Comparison of ENCODE assay signal across 8 cellular contexts in genomic region chr11:831951-832528, GRCh38. TPM values are rescaled to one million over a fixed set of nuclear protein-coding genes. Genes with fewer than 3 reads are reported as not detected.
DNase-seq lines count a peak whose midpoint lies in the region; ATAC-seq, FAIRE-seq and TF ChIP-seq lines count a peak whose summit lies in the region.

No MANE protein-coding gene starts in this region.

- peak overlapping the region; percentile 83 to 90 for H3K4ac ChIP-seq in mesenchymal stem cell (ENCODE audit: low read depth in 1 of 2, low read length in 2 of 2)

- WGBS in heart left ventricle, 4 donors: 70 to 88% (median 75%) methylated on average over 19 to 23 of the region's 23 CpGs
- WGBS in K562 (ENCODE audit: insufficient coverage, low coverage, missing lambda C conversion rate): 40% methylated on average over 15 of the region's 23 CpGs
- WGBS in mesenchymal stem cell: 59% methylated on average over 17 of the region's 23 CpGs
- WGBS in urinary bladder: 72% methylated on average over 23 of the region's 23 CpGs

- H3K27me3 ChIP-seq in heart left ventricle (peaks cover 0 to 35% (median 0%) of the 10 kb centered on the region in 9 donors), K562 (ENCODE audit: control insufficient read depth in 2 of 2, insufficient read depth in 2 of 2, low read length in 2 of 2) (no peaks in the 10 kb centered on the region), mesenchymal stem cell (ENCODE audit: control insufficient read depth in 1 of 2, insufficient read depth in 1 of 2, low read length in 2 of 2) (peaks cover 0 to 12% of the 10 kb centered on the region in 2 experiments)

- peak overlapping the region; percentile 95 for H2AFZ ChIP-seq in K562 (ENCODE audit: low read depth, low read length)
- H2AFZ ChIP-seq in mesenchymal stem cell (ENCODE audit: low read depth, low read length): no peak overlapping the region

- H3K4me1 ChIP-seq in heart left ventricle: peaks cover 10 to 94% (median 81%) of the 10 kb centered on the region in 12 donors
- peaks cover 20 to 91% of the 10 kb centered on the region in 2 experiments for H3K4me1 ChIP-seq in K562 (replicated peaks in 1 of 2; ENCODE audit: control insufficient read depth in 2 of 2, insufficient read depth in 2 of 2, low read length in 2 of 2)
- H3K4me1 ChIP-seq in mesenchymal stem cell (ENCODE audit: control insufficient read depth, insufficient read depth, low read depth, low read length): peaks cover 78% of the 10 kb centered on the region
- H3K4me1 ChIP-seq in urinary bladder (ENCODE audit: insufficient read depth): peaks cover 2% of the 10 kb centered on the region

- in situ Hi-C loops in K562 (cut with MboI): no loop called here

- peaks cover 47% of the 10 kb centered on the region for H3K79me2 ChIP-seq in K562 (ENCODE audit: control insufficient read depth, insufficient read depth, low read length)

- no peak for FAIRE-seq in K562 (lab: Jason Lieb, UNC)

- H2AK5ac ChIP-seq in mesenchymal stem cell (ENCODE audit: low read length, severe bottlenecking): peak overlapping the region; percentile 23

- peak overlapping the region in 1 of 2 experiments; percentile 91 for H3K14ac ChIP-seq in mesenchymal stem cell (ENCODE audit: low read length in 2 of 2)

- CTCF ChIA-PET in K562 (lab: Yijun Ruan, JAX; ENCODE audit: low intra/inter-chr PET ratio): no interaction called here

- peaks cover 0 to 13% (median 12%) of the 10 kb centered on the region in 9 donors for H3K36me3 ChIP-seq in heart left ventricle
- H3K36me3 ChIP-seq in K562 (ENCODE audit: control insufficient read depth, insufficient read depth, low read length): peaks cover 28% of the 10 kb centered on the region; the same call in 1 of the 3 replicates
- H3K36me3 ChIP-seq in mesenchymal stem cell (ENCODE audit: control insufficient read depth in 1 of 2, insufficient read depth in 2 of 2, low read depth in 1 of 2, low read length in 2 of 2): peaks cover 10 to 13% of the 10 kb centered on the region in 2 experiments
- no peaks in the 10 kb centered on the region for H3K36me3 ChIP-seq in urinary bladder (ENCODE audit: insufficient read depth)

- peaks cover 5% of the 10 kb centered on the region for H3K9me1 ChIP-seq in K562 (ENCODE audit: control insufficient read depth, insufficient read depth, low read length)

- TF ChIP-seq POLR2A in heart left ventricle (IDR thresholded peaks at IDR 0.05) (no peak), K562 (conservative IDR thresholded peaks at IDR 0.05) (no peak)

- H4K91ac ChIP-seq in mesenchymal stem cell (ENCODE audit: low read length): peak overlapping the region; percentile 86

- H3K79me1 ChIP-seq in mesenchymal stem cell (replicated peaks; ENCODE audit: low read length, poor library complexity, severe bottlenecking): no peaks in the 10 kb centered on the region

- H3K27ac ChIP-seq in heart left ventricle (peak overlapping the region; percentile 57 to 98 (median 90)), K562 (ENCODE audit: extremely low read depth, low read depth, low read length) (peak overlapping the region; percentile 94), mesenchymal stem cell (ENCODE audit: low read length, poor library complexity, severe bottlenecking) (peak overlapping the region; percentile 71), urinary bladder (ENCODE audit: low read depth) (no peak overlapping the region)

- H4K20me1 ChIP-seq in K562 (replicated peaks; ENCODE audit: control insufficient read depth, insufficient read depth, low read length): peaks cover 7% of the 10 kb centered on the region

- H3K4me3 ChIP-seq in heart left ventricle (peak overlapping the region; percentile 31 to 95 (median 76)), K562 (peak overlapping the region; percentile 87), mesenchymal stem cell (ENCODE audit: insufficient read depth in 1 of 2, low read depth in 1 of 2, low read length in 2 of 2) (peak overlapping the region; percentile 73 to 78), urinary bladder (ENCODE audit: low read depth, low read length) (peak overlapping the region; percentile 67)

- peak overlapping the region in 1 of 2 experiments; percentile 6 for H3K23ac ChIP-seq in mesenchymal stem cell (ENCODE audit: low read length in 2 of 2)

- no peak for TF ChIP-seq RAD21 in K562 (CRISPR knock-in tag; conservative IDR thresholded peaks at IDR 0.05 in 1 of 2, IDR thresholded peaks at IDR 0.05 in 1 of 2)

- H3K4me2 ChIP-seq in K562 (ENCODE audit: insufficient read depth, low read length): peak overlapping the region; percentile 77
- peak overlapping the region; percentile 81 for H3K4me2 ChIP-seq in mesenchymal stem cell (ENCODE audit: low read length, poor library complexity, severe bottlenecking)

- H3K9me3 ChIP-seq in heart left ventricle (no peaks in the 10 kb centered on the region), K562 (replicated peaks; ENCODE audit: control insufficient read depth, insufficient read depth, low read depth, low read length) (no peaks in the 10 kb centered on the region), mesenchymal stem cell (ENCODE audit: control insufficient read depth, low read length) (no peaks in the 10 kb centered on the region)

- peak overlapping the region; percentile 12 to 86 for H2BK12ac ChIP-seq in mesenchymal stem cell (ENCODE audit: low read length in 2 of 2)

- ATAC-seq in heart left ventricle (no peak), left cardiac atrium (no peak), K562 (no peak), HG02973 (IDR thresholded peaks at IDR 0.05; ENCODE audit: unreplicated experiment) (no peak), HG03108 (IDR thresholded peaks at IDR 0.05; ENCODE audit: unreplicated experiment) (no peak)

- POLR2A ChIA-PET in K562 (lab: Yijun Ruan, JAX): interaction anchor here (0.7 to 2.3 kb wide), 5 partner anchors 8 to 33 kb away, joined by 3 to 11 read pairs (median 5); partner anchors contain the start of gene PNPLA2

- peak in 2 of 5 donors; percentile 37 to 62 for DNase-seq in heart left ventricle
- DNase-seq in left cardiac atrium: no peak
- no peak for DNase-seq in K562 (ENCODE audit: extremely low read depth in 1 of 4, low spot score in 3 of 4)
- DNase-seq in mesenchymal stem cell: no peak
- no peak for DNase-seq in NCI-H526 (lab: John Stamatoyannopoulos, UW)

- H2BK120ac ChIP-seq in mesenchymal stem cell (ENCODE audit: low read depth, low read length): no peak overlapping the region

- H2BK15ac ChIP-seq in mesenchymal stem cell (ENCODE audit: low read depth, poor library complexity, severe bottlenecking): peak overlapping the region; percentile 34

- no peak for TF ChIP-seq EP300 in K562 (IDR thresholded peaks at IDR 0.05; ENCODE audit: low read length)

- H3K9ac ChIP-seq in K562 (ENCODE audit: insufficient read depth in 1 of 2, low read depth in 2 of 2, low read length in 2 of 2): peak overlapping the region; percentile 66 to 96
- peak overlapping the region; percentile 78 for H3K9ac ChIP-seq in mesenchymal stem cell (ENCODE audit: low read length)

- BruUV-seq in K562 (replicated peaks; lab: Mats Ljungman, UMichigan): TSS peak; percentile 77

- H2BK5ac ChIP-seq in mesenchymal stem cell (ENCODE audit: low read depth, low read length, poor library complexity, severe bottlenecking): peak overlapping the region; percentile 31

- TF ChIP-seq CTCF in heart left ventricle (IDR thresholded peaks at IDR 0.05): no peak
- no peak for TF ChIP-seq CTCF in K562 (IDR thresholded peaks at IDR 0.05 in 2 of 3, conservative IDR thresholded peaks at IDR 0.05 in 1 of 3; ENCODE audit: insufficient read depth in 2 of 3, low read depth in 1 of 3, low read length in 3 of 3)

- intact Hi-C loops in heart left ventricle (cut with DNase I): no loop called here
- intact Hi-C loops in left cardiac atrium (cut with DNase I): no loop called here
- intact Hi-C loops in K562 (cut with micrococcal nuclease): loop anchor here (2.0 kb wide), 1 partner anchor 27 kb away; the partner anchor contains the start of gene PIDD1

- peak overlapping the region; percentile 73 for H4K8ac ChIP-seq in mesenchymal stem cell (ENCODE audit: low read length)

- H3K18ac ChIP-seq in mesenchymal stem cell (ENCODE audit: low read depth in 1 of 2, low read length in 2 of 2): peak overlapping the region; percentile 56 to 94

RNA-seq across cellular contexts. Expression of gene CD151, which starts 0.7 kb away (rescaled TPM):
- total RNA-seq in heart left ventricle: 100 to 1,000 TPM; 323 to 682 (median 454) TPM
- 100 to 1,000 TPM; 560 to 817 TPM for polyA plus RNA-seq in heart left ventricle
- 100 to 1,000 TPM; 382 to 489 TPM for total RNA-seq in left cardiac atrium
- total RNA-seq in K562 (2011; cell fraction: chromatin; rRNA removed; ENCODE audit: low replicate concordance): 104 and 449 TPM in 2 replicates
- total RNA-seq in K562 (2011; cell fraction: nucleolus; rRNA removed): 583 and 614 TPM in 2 replicates
- 235 and 299 TPM in 2 replicates for total RNA-seq in K562 (2011; cell fraction: nucleoplasm; rRNA removed)
- 141 and 185 TPM in 2 replicates for total RNA-seq in K562 (2014; rRNA removed)
- total RNA-seq in K562 (2014; rRNA removed; fragmentation: Illumina TruSeq; extraction: Trizol): 40.0 and 65.9 TPM in 2 replicates
- 121 and 140 TPM in 2 replicates for total RNA-seq in K562 (2015; rRNA removed; fragmentation: Illumina TruSeq; extraction: Trizol)
- 187 and 189 TPM in 2 replicates for total RNA-seq in K562 (2021)
- polyA plus RNA-seq in K562 (2011; rRNA removed): 179 and 218 TPM in 2 replicates
- 332 and 568 TPM in 2 replicates for polyA plus RNA-seq in K562 (2011; cell fraction: cytosol; rRNA removed)
- 363 and 514 TPM in 2 replicates for polyA plus RNA-seq in K562 (2011; cell fraction: nucleus; rRNA removed)
- 181 and 228 TPM in 2 replicates for polyA plus RNA-seq in K562 (2012)
- 95.6 and 190 TPM in 2 replicates for polyA plus RNA-seq in K562 (2014; fragmentation: Illumina TruSeq; extraction: Trizol)
- 1 to 10 TPM; 2.3 to 6.5 TPM for polyA plus RNA-seq in K562 (2014; fragmentation: Nextera tagmentation; extraction: Ambion mirVana)
- 187 and 238 TPM in 2 replicates for polyA plus RNA-seq in K562 (2014; rRNA removed)
- 64.7 and 146 TPM in 2 replicates for polyA minus RNA-seq in K562 (2011; rRNA and poly(A)+ RNA removed)
- 86.1 and 96.6 TPM in 2 replicates for polyA minus RNA-seq in K562 (2011; cell fraction: cytosol; rRNA and poly(A)+ RNA removed)
- 94.5 and 98.4 TPM in 2 replicates for polyA minus RNA-seq in K562 (2011; cell fraction: nucleus; rRNA and poly(A)+ RNA removed)
- polyA plus RNA-seq in mesenchymal stem cell (2013, experiment 1 of 2): 315 TPM
- 301 TPM for polyA plus RNA-seq in mesenchymal stem cell (2013, experiment 2 of 2)
- 115 TPM for total RNA-seq in urinary bladder
- polyA plus RNA-seq in urinary bladder: 692 TPM

RNA-seq across cellular contexts. Expression of gene CRACR2B, which starts 4.3 kb away (rescaled TPM):
- total RNA-seq in heart left ventricle: 10 to 100 TPM; 13.3 to 22.4 (median 17.7) TPM
- polyA plus RNA-seq in heart left ventricle: 10 to 100 TPM in 1 of 2 donors, 1 to 10 TPM in 1; 8.8 to 43.5 TPM
- total RNA-seq in left cardiac atrium: 10 to 100 TPM; 18.9 to 27.7 TPM
- 32.8 and 134 TPM in 2 replicates for total RNA-seq in K562 (2011; cell fraction: chromatin; rRNA removed; ENCODE audit: low replicate concordance)
- 116 and 120 TPM in 2 replicates for total RNA-seq in K562 (2011; cell fraction: nucleolus; rRNA removed)
- total RNA-seq in K562 (2011; cell fraction: nucleoplasm; rRNA removed): 53.6 and 58.1 TPM in 2 replicates
- total RNA-seq in K562 (2014; rRNA removed): 19.7 and 21.9 TPM in 2 replicates
- total RNA-seq in K562 (2014; rRNA removed; fragmentation: Illumina TruSeq; extraction: Trizol): 0.86 and 2.3 TPM in 2 replicates
- 5.8 and 6.0 TPM in 2 replicates for total RNA-seq in K562 (2015; rRNA removed; fragmentation: Illumina TruSeq; extraction: Trizol)
- 29.0 and 35.7 TPM in 2 replicates for total RNA-seq in K562 (2021)
- polyA plus RNA-seq in K562 (2011; rRNA removed): 5.7 and 15.1 TPM in 2 replicates
- polyA plus RNA-seq in K562 (2011; cell fraction: cytosol; rRNA removed): 5.8 and 17.5 TPM in 2 replicates
- 229 and 325 TPM in 2 replicates for polyA plus RNA-seq in K562 (2011; cell fraction: nucleus; rRNA removed)
- 22.7 and 54.8 TPM in 2 replicates for polyA plus RNA-seq in K562 (2012)
- polyA plus RNA-seq in K562 (2014; fragmentation: Illumina TruSeq; extraction: Trizol): 7.2 and 13.1 TPM in 2 replicates
- polyA plus RNA-seq in K562 (2014; fragmentation: Nextera tagmentation; extraction: Ambion mirVana): under 1 TPM; 0.10 to 0.13 TPM
- polyA plus RNA-seq in K562 (2014; rRNA removed): 40.7 and 51.0 TPM in 2 replicates
- polyA minus RNA-seq in K562 (2011; rRNA and poly(A)+ RNA removed): 0.84 and 1.6 TPM in 2 replicates
- polyA minus RNA-seq in K562 (2011; cell fraction: cytosol; rRNA and poly(A)+ RNA removed): 5.2 and 6.3 TPM in 2 replicates
- polyA minus RNA-seq in K562 (2011; cell fraction: nucleus; rRNA and poly(A)+ RNA removed): 24.2 and 30.4 TPM in 2 replicates
- polyA plus RNA-seq in mesenchymal stem cell (2013, experiment 1 of 2): 0.58 TPM
- polyA plus RNA-seq in mesenchymal stem cell (2013, experiment 2 of 2): 0.34 TPM
- 5.9 TPM for total RNA-seq in urinary bladder
- polyA plus RNA-seq in urinary bladder: 20.2 TPM

RNA-seq across cellular contexts. Expression of gene POLR2L, which starts 10.3 kb away (rescaled TPM):
- total RNA-seq in heart left ventricle: 100 to 1,000 TPM in 8 of 9 donors, 10 to 100 TPM in 1; 74.4 to 267 (median 207) TPM
- polyA plus RNA-seq in heart left ventricle: 100 to 1,000 TPM; 217 to 227 TPM
- 100 to 1,000 TPM; 163 to 202 TPM for total RNA-seq in left cardiac atrium
- 11.3 and 43.7 TPM in 2 replicates for total RNA-seq in K562 (2011; cell fraction: chromatin; rRNA removed; ENCODE audit: low replicate concordance)
- 55.9 and 78.4 TPM in 2 replicates for total RNA-seq in K562 (2011; cell fraction: nucleolus; rRNA removed)
- total RNA-seq in K562 (2011; cell fraction: nucleoplasm; rRNA removed): 39.7 and 45.6 TPM in 2 replicates
- 688 and 1,043 TPM in 2 replicates for total RNA-seq in K562 (2014; rRNA removed)
- 21.4 and 38.3 TPM in 2 replicates for total RNA-seq in K562 (2014; rRNA removed; fragmentation: Illumina TruSeq; extraction: Trizol)
- total RNA-seq in K562 (2015; rRNA removed; fragmentation: Illumina TruSeq; extraction: Trizol): 170 and 171 TPM in 2 replicates
- 217 and 237 TPM in 2 replicates for total RNA-seq in K562 (2021)
- polyA plus RNA-seq in K562 (2011; rRNA removed): 40.7 and 91.6 TPM in 2 replicates
- 76.1 and 201 TPM in 2 replicates for polyA plus RNA-seq in K562 (2011; cell fraction: cytosol; rRNA removed)
- polyA plus RNA-seq in K562 (2011; cell fraction: nucleus; rRNA removed): 112 and 200 TPM in 2 replicates
- 226 and 569 TPM in 2 replicates for polyA plus RNA-seq in K562 (2012)
- 48.1 and 191 TPM in 2 replicates for polyA plus RNA-seq in K562 (2014; fragmentation: Illumina TruSeq; extraction: Trizol)
- polyA plus RNA-seq in K562 (2014; fragmentation: Nextera tagmentation; extraction: Ambion mirVana): 100 to 1,000 TPM in 1 of 2 experiments, 10 to 100 TPM in 1; 97.7 to 108 TPM
- polyA plus RNA-seq in K562 (2014; rRNA removed): 350 and 635 TPM in 2 replicates
- polyA minus RNA-seq in K562 (2011; rRNA and poly(A)+ RNA removed): 35.2 and 74.3 TPM in 2 replicates
- 127 and 132 TPM in 2 replicates for polyA minus RNA-seq in K562 (2011; cell fraction: cytosol; rRNA and poly(A)+ RNA removed)
- 29.1 and 33.3 TPM in 2 replicates for polyA minus RNA-seq in K562 (2011; cell fraction: nucleus; rRNA and poly(A)+ RNA removed)
- 439 TPM for polyA plus RNA-seq in mesenchymal stem cell (2013, experiment 1 of 2)
- 458 TPM for polyA plus RNA-seq in mesenchymal stem cell (2013, experiment 2 of 2)
- total RNA-seq in urinary bladder: 21.7 TPM
- polyA plus RNA-seq in urinary bladder: 148 TPM

RNA-seq across cellular contexts. Expression of gene TSPAN4, which starts 10.6 kb away (rescaled TPM):
- 10 to 100 TPM; 22.7 to 93.0 (median 31.3) TPM for total RNA-seq in heart left ventricle
- polyA plus RNA-seq in heart left ventricle: 10 to 100 TPM; 31.2 to 52.5 TPM
- 10 to 100 TPM; 46.1 to 63.5 TPM for total RNA-seq in left cardiac atrium
- 19.4 and 74.3 TPM in 2 replicates for total RNA-seq in K562 (2011; cell fraction: chromatin; rRNA removed; ENCODE audit: low replicate concordance)
- total RNA-seq in K562 (2011; cell fraction: nucleolus; rRNA removed): 78.6 and 92.9 TPM in 2 replicates
- total RNA-seq in K562 (2011; cell fraction: nucleoplasm; rRNA removed): 32.7 and 41.1 TPM in 2 replicates
- 23.1 and 40.5 TPM in 2 replicates for total RNA-seq in K562 (2014; rRNA removed)
- 2.3 and 3.8 TPM in 2 replicates for total RNA-seq in K562 (2014; rRNA removed; fragmentation: Illumina TruSeq; extraction: Trizol)
- total RNA-seq in K562 (2015; rRNA removed; fragmentation: Illumina TruSeq; extraction: Trizol): 15.7 and 16.7 TPM in 2 replicates
- total RNA-seq in K562 (2021): 27.6 and 28.3 TPM in 2 replicates
- 21.5 and 42.1 TPM in 2 replicates for polyA plus RNA-seq in K562 (2011; rRNA removed)
- polyA plus RNA-seq in K562 (2011; cell fraction: cytosol; rRNA removed): 46.2 and 103 TPM in 2 replicates
- 108 and 187 TPM in 2 replicates for polyA plus RNA-seq in K562 (2011; cell fraction: nucleus; rRNA removed)
- 26.1 and 35.7 TPM in 2 replicates for polyA plus RNA-seq in K562 (2012)
- polyA plus RNA-seq in K562 (2014; fragmentation: Illumina TruSeq; extraction: Trizol): 5.6 and 19.8 TPM in 2 replicates
- 1 to 10 TPM in 1 of 2 experiments, under 1 TPM in 1; 0.07 to 2.4 TPM for polyA plus RNA-seq in K562 (2014; fragmentation: Nextera tagmentation; extraction: Ambion mirVana)
- polyA plus RNA-seq in K562 (2014; rRNA removed): 31.0 and 33.0 TPM in 2 replicates
- polyA minus RNA-seq in K562 (2011; rRNA and poly(A)+ RNA removed): 6.9 and 10.4 TPM in 2 replicates
- polyA minus RNA-seq in K562 (2011; cell fraction: cytosol; rRNA and poly(A)+ RNA removed): 27.9 and 34.5 TPM in 2 replicates
- polyA minus RNA-seq in K562 (2011; cell fraction: nucleus; rRNA and poly(A)+ RNA removed): 18.6 and 21.2 TPM in 2 replicates
- polyA plus RNA-seq in mesenchymal stem cell (2013, experiment 1 of 2): 121 TPM
- 117 TPM for polyA plus RNA-seq in mesenchymal stem cell (2013, experiment 2 of 2)
- 39.4 TPM for total RNA-seq in urinary bladder
- 144 TPM for polyA plus RNA-seq in urinary bladder

RNA-seq across cellular contexts. Expression of gene PNPLA2, which starts 13.3 kb away (rescaled TPM):
- total RNA-seq in heart left ventricle (100 to 1,000 TPM; 141 to 348 (median 232) TPM), left cardiac atrium (100 to 1,000 TPM; 316 to 372 TPM), K562 (2014; rRNA removed) (22.2 and 32.0 TPM in 2 replicates), K562 (2014; rRNA removed; fragmentation: Illumina TruSeq; extraction: Trizol) (3.6 and 5.0 TPM in 2 replicates), K562 (2015; rRNA removed; fragmentation: Illumina TruSeq; extraction: Trizol) (8.4 and 9.0 TPM in 2 replicates), K562 (2021) (87.1 and 87.5 TPM in 2 replicates), urinary bladder (13.6 TPM)
- polyA plus RNA-seq in heart left ventricle (100 to 1,000 TPM; 112 to 133 TPM), K562 (2011; rRNA removed) (6.9 and 29.3 TPM in 2 replicates), K562 (2014; fragmentation: Illumina TruSeq; extraction: Trizol) (21.4 and 37.1 TPM in 2 replicates), K562 (2014; fragmentation: Nextera tagmentation; extraction: Ambion mirVana) (under 1 TPM; 0.39 TPM), K562 (2014; rRNA removed) (36.4 and 49.4 TPM in 2 replicates), urinary bladder (131 TPM)
- 83.1 and 391 TPM in 2 replicates for total RNA-seq in K562 (2011; cell fraction: chromatin; rRNA removed; ENCODE audit: low replicate concordance)
- 282 and 286 TPM in 2 replicates for total RNA-seq in K562 (2011; cell fraction: nucleolus; rRNA removed)
- 136 and 157 TPM in 2 replicates for total RNA-seq in K562 (2011; cell fraction: nucleoplasm; rRNA removed)
- 10.0 and 17.9 TPM in 2 replicates for polyA plus RNA-seq in K562 (2011; cell fraction: cytosol; rRNA removed)
- polyA plus RNA-seq in K562 (2011; cell fraction: nucleus; rRNA removed): 266 and 420 TPM in 2 replicates
- polyA plus RNA-seq in K562 (2012): 39.2 and 88.0 TPM in 2 replicates
- polyA minus RNA-seq in K562 (2011; rRNA and poly(A)+ RNA removed): 9.2 and 12.6 TPM in 2 replicates
- 26.3 TPM in 2 replicates for polyA minus RNA-seq in K562 (2011; cell fraction: cytosol; rRNA and poly(A)+ RNA removed)
- 88.9 and 90.9 TPM in 2 replicates for polyA minus RNA-seq in K562 (2011; cell fraction: nucleus; rRNA and poly(A)+ RNA removed)
- polyA plus RNA-seq in mesenchymal stem cell (2013, experiment 1 of 2): 30.6 TPM
- 30.0 TPM for polyA plus RNA-seq in mesenchymal stem cell (2013, experiment 2 of 2)
